In the genomic region with DNA sequence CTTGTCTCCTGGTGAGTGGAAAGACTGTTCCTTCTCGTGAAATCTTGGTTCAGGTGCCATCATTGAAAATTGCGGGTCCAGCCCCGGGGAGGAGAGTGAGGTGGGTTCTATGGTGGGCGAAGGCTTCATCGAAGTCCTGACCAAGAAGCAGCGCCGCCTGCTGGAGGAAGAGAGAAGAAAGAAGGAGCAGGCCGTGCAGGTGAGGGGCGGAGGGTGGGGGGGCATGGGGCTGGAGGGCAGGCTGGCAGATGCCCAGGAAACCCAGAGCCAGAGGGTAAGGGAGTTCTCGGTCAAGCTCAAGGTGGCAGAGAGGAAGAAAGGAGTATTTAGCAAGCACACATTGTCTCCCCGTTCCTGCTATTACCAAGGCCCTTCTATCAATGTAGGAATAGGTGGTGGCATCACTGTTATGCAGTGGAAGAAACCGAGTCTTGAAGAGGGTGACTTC, we compare ENCODE assay signal across 8 cellular contexts. TPM values are rescaled to one million over a fixed set of nuclear protein-coding genes. Genes with fewer than 3 reads are reported as not detected.
DNase-seq lines count a peak whose midpoint lies in the region; ATAC-seq, FAIRE-seq and TF ChIP-seq lines count a peak whose summit lies in the region.

No MANE protein-coding gene starts in this region.

- H3K9me1 ChIP-seq in keratinocyte (ENCODE audit: control insufficient read depth, extremely low read depth, insufficient read depth, low read length), result no peaks in the 10 kb centered on the region

- no peaks in the 10 kb centered on the region for H3K27me3 Mint-ChIP-seq in T-cell

- CTCF ChIA-PET in T-cell (lab: Charles Lee), result interaction anchor here (0.5 to 1.5 kb wide), 2 partner anchors 72 to 122 kb away, joined by 3 to 6 read pairs; no protein-coding TSS in a partner anchor

- H2AFZ ChIP-seq in keratinocyte (ENCODE audit: control insufficient read depth, low read length), result no peak overlapping the region

- H3K4me2 ChIP-seq in keratinocyte (ENCODE audit: control insufficient read depth, extremely low read depth, insufficient read depth, low read depth, low read length), result no peak overlapping the region

- H3K36me3 ChIP-seq in adrenal gland (replicated peaks in 1 of 2) (peaks cover 0 to 100% of the 10 kb centered on the region in 2 donors), keratinocyte (ENCODE audit: control insufficient read depth in 2 of 2, extremely low read depth in 1 of 2, insufficient read depth in 2 of 2, low read length in 2 of 2) (peaks cover 63 to 66% of the 10 kb centered on the region in 2 experiments)

- H3K9me3 ChIP-seq in adrenal gland (replicated peaks in 1 of 3) (no peaks in the 10 kb centered on the region), keratinocyte (ENCODE audit: control insufficient read depth, low read depth, low read length) (no peaks in the 10 kb centered on the region)

- peaks cover 17% of the 10 kb centered on the region for H4K20me1 ChIP-seq in keratinocyte (ENCODE audit: control insufficient read depth, extremely low read depth, insufficient read depth, low read length)

- TF ChIP-seq CTCF in adrenal gland (IDR thresholded peaks at IDR 0.05), result peak; percentile 15 to 53 (median 42)
- TF ChIP-seq CTCF in keratinocyte (optimal IDR thresholded peaks at IDR 0.05 in 1 of 3, IDR thresholded peaks at IDR 0.05 in 1 of 3, conservative IDR thresholded peaks at IDR 0.05 in 1 of 3; ENCODE audit: extremely low read depth in 1 of 3, insufficient read depth in 2 of 3, low read length in 3 of 3), result peak; percentile 41 to 68 (median 60)

- H3K4me1 Mint-ChIP-seq in T-cell, result peaks cover 3 to 7% (median 4%) of the 10 kb centered on the region in 3 donors

- no peaks in the 10 kb centered on the region for H3K4me1 ChIP-seq in adrenal gland (replicated peaks in 1 of 2)
- peaks cover 4% of the 10 kb centered on the region for H3K4me1 ChIP-seq in keratinocyte (ENCODE audit: control insufficient read depth, extremely low read depth, insufficient read depth, low read length)

- TF ChIP-seq POLR2A in adrenal gland (IDR thresholded peaks at IDR 0.05), result no peak

- no peak for ATAC-seq in Right ventricle myocardium superior (ENCODE audit: poor library complexity)
- ATAC-seq in Right ventricle myocardium inferior, result no peak
- peak; percentile 53 to 68 (median 60) for ATAC-seq in T-cell (replicated peaks in 1 of 4)
- no peak for ATAC-seq in sciatic nerve
- ATAC-seq in GM21367 (IDR thresholded peaks at IDR 0.05; ENCODE audit: unreplicated experiment), result no peak

- POLR2A ChIA-PET in T-cell (lab: Charles Lee), result no interaction called here

- H3K27ac ChIP-seq in adrenal gland (no peak overlapping the region), keratinocyte (ENCODE audit: control insufficient read depth, insufficient read depth, low read length) (no peak overlapping the region)

- no peaks in the 10 kb centered on the region for H3K9me3 Mint-ChIP-seq in T-cell

- no peak for FAIRE-seq in keratinocyte (lab: Jason Lieb, UNC)

- H3K36me3 Mint-ChIP-seq in T-cell, result peaks cover 41% of the 10 kb centered on the region

- H3K4me3 ChIP-seq in adrenal gland, result no peak overlapping the region
- no peak overlapping the region for H3K4me3 ChIP-seq in keratinocyte (ENCODE audit: control insufficient read depth in 2 of 3, extremely low read depth in 1 of 3, insufficient read depth in 2 of 3, low read depth in 1 of 3, low read length in 3 of 3)

- DNase-seq in Right ventricle myocardium superior (peak; percentile 63), Right ventricle myocardium inferior (ENCODE audit: missing footprints) (no peak), T-cell (peak; percentile 20 to 67 (median 52)), adrenal gland (peak in 6 of 7 donors; percentile 51 to 69 (median 57)), keratinocyte (ENCODE audit: low read depth, low spot score) (no peak), sciatic nerve (ENCODE audit: low spot score) (no peak)
- peak; percentile 27 for DNase-seq in stimulated activated CD8-positive, alpha-beta memory T cell treated with anti-CD3 and anti-CD28 coated beads, Interleukin-15, amount 100 ng/mL, for 24 hours (ENCODE audit: low read depth)

- peak overlapping the region in 1 of 2 donors; percentile 70 for H3K27ac Mint-ChIP-seq in T-cell

- intact Hi-C loops in Right ventricle myocardium superior (cut with DNase I), result loop anchor here (10.0 kb wide), 1 partner anchor 104 kb away; no protein-coding TSS in a partner anchor
- intact Hi-C loops in Right ventricle myocardium inferior (cut with DNase I), result loop anchor here (5.0 kb wide), 2 partner anchors 106 to 126 kb away; no protein-coding TSS in a partner anchor
- intact Hi-C loops in adrenal gland (cut with DNase I), result loop anchor here in 1 of 2 donors (5.0 to 10.0 kb wide), 2 partner anchors 84 to 126 kb away; partner anchors contain the start of gene PRRC2B
- intact Hi-C loops in sciatic nerve (cut with DNase I), result no loop called here

- no peak overlapping the region for H3K4me3 Mint-ChIP-seq in T-cell

- dilution Hi-C loops in keratinocyte (cut with MboI; ENCODE audit: extremely low pct_ligation_motif_present, low sequenced_read_pairs), result no loop called here

- H3K9ac ChIP-seq in keratinocyte (ENCODE audit: control insufficient read depth, extremely low read depth, insufficient read depth, low read length), result no peak overlapping the region

- 44 to 56% (median 51%) methylated on average over 12 of the region's 12 CpGs for WGBS in adrenal gland, 4 donors

- no peaks in the 10 kb centered on the region for H3K27me3 ChIP-seq in adrenal gland
- H3K27me3 ChIP-seq in keratinocyte (ENCODE audit: control insufficient read depth, extremely low read depth, insufficient read depth, low read length), result no peaks in the 10 kb centered on the region

- H3K79me2 ChIP-seq in keratinocyte (ENCODE audit: control insufficient read depth, insufficient read depth, low read length), result peaks cover 12% of the 10 kb centered on the region

RNA-seq across cellular contexts. Expression of gene POMT1, which starts 24.3 kb away (rescaled TPM):
- total RNA-seq in Right ventricle myocardium superior (21.8 TPM), Right ventricle myocardium inferior (21.2 TPM), T-cell (10 to 100 TPM; 45.3 to 74.4 (median 56.9) TPM), adrenal gland (10 to 100 TPM; 21.3 to 47.5 (median 32.2) TPM), sciatic nerve (34.7 TPM)
- polyA plus RNA-seq in adrenal gland (10 to 100 TPM; 10.1 to 60.9 (median 59.5) TPM), keratinocyte (10.3 to 13.2 TPM (median 12.6 TPM) in 3 replicates)
- 18.4 TPM for polyA plus RNA-seq in keratinocyte (2011; ENCODE audit: low read depth)
- 6.0 and 6.5 TPM in 2 replicates for polyA plus RNA-seq in keratinocyte (2011; cell fraction: cytosol; rRNA removed)
- polyA plus RNA-seq in keratinocyte (2011; cell fraction: nucleus; rRNA removed), result 39.0 and 43.4 TPM in 2 replicates
- 11.4 and 17.4 TPM in 2 replicates for polyA plus RNA-seq in keratinocyte (2012; ENCODE audit: low replicate concordance)
- 7.3 to 30.8 TPM (median 16.2 TPM) in 3 replicates for polyA minus RNA-seq in keratinocyte
- 6.7 TPM for polyA minus RNA-seq in keratinocyte (2011; cell fraction: cytosol; rRNA and poly(A)+ RNA removed)
- 21.6 and 24.1 TPM in 2 replicates for polyA minus RNA-seq in keratinocyte (2011; cell fraction: nucleus; rRNA and poly(A)+ RNA removed)

RNA-seq across cellular contexts. Expression of gene UCK1, which starts 52.6 kb away (rescaled TPM):
- 21.7 TPM for total RNA-seq in Right ventricle myocardium superior
- 23.5 TPM for total RNA-seq in Right ventricle myocardium inferior
- 10 to 100 TPM; 20.0 to 34.7 (median 32.0) TPM for total RNA-seq in T-cell
- total RNA-seq in adrenal gland, result 10 to 100 TPM; 27.4 to 97.0 (median 34.7) TPM
- polyA plus RNA-seq in adrenal gland, result 10 to 100 TPM; 17.9 to 63.9 (median 55.2) TPM
- 15.4 to 17.0 TPM (median 15.7 TPM) in 3 replicates for polyA plus RNA-seq in keratinocyte
- 29.1 TPM for polyA plus RNA-seq in keratinocyte (2011; ENCODE audit: low read depth)
- 10.7 and 15.3 TPM in 2 replicates for polyA plus RNA-seq in keratinocyte (2011; cell fraction: cytosol; rRNA removed)
- 12.7 and 14.4 TPM in 2 replicates for polyA plus RNA-seq in keratinocyte (2011; cell fraction: nucleus; rRNA removed)
- 13.4 and 18.1 TPM in 2 replicates for polyA plus RNA-seq in keratinocyte (2012; ENCODE audit: low replicate concordance)
- 9.8 to 26.1 TPM (median 10.7 TPM) in 3 replicates for polyA minus RNA-seq in keratinocyte
- polyA minus RNA-seq in keratinocyte (2011; cell fraction: cytosol; rRNA and poly(A)+ RNA removed), result 13.8 TPM
- 4.4 and 7.7 TPM in 2 replicates for polyA minus RNA-seq in keratinocyte (2011; cell fraction: nucleus; rRNA and poly(A)+ RNA removed)
- 26.5 TPM for total RNA-seq in sciatic nerve

Comparison
In these comparisons a context has a peak if more than half of its experiments do, and no peak if none do; other contexts are left out.
1. DNase-seq: peak in Right ventricle myocardium superior (single experiment), T-cell (34 of 34), adrenal gland (6 of 7) and stimulated activated CD8-positive, alpha-beta memory T cell treated with anti-CD3 and anti-CD28 coated beads, Interleukin-15, amount 100 ng/mL, for 24 hours (single experiment); none in Right ventricle myocardium inferior (single experiment), keratinocyte (single experiment) and sciatic nerve (single experiment).
2. ATAC-seq: peak in T-cell (4 of 4); none in Right ventricle myocardium superior (single experiment), Right ventricle myocardium inferior (single experiment), sciatic nerve (single experiment) and GM21367 (single experiment).